Comparison of ENCODE assay signal across 21 cellular contexts in the genomic region with DNA sequence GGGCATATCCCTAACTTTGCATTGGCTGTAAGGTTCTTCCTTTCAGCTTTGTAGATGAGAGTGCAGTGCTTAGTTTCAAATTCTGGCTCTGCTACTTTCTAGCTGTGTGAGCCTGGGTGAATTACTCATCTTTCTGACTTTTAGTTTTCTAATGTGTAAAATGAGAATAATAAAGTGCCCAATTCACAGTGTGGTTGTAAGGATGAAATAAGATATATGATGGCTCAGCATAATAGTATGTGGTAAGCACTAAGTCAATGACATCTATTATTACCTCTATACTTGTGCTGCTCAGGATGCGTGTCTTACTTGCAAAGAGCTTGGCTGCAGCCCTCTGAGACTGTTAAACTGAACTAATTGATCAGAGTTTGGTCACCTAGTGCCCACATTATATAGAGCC. TPM values are rescaled to one million over a fixed set of nuclear protein-coding genes. Genes with fewer than 3 reads are reported as not detected.
A peak's percentile ranks its signal among the peaks of the same experiment; 100 is the strongest.
DNase-seq lines count a peak whose midpoint lies in the region; ATAC-seq, FAIRE-seq and TF ChIP-seq lines count a peak whose summit lies in the region.
"Had no signal": no experiment of that assay in that cellular context is flagged by ENCODE, and none has a peak within 500 bp of the region (broad histone marks: within the 10 kb centered on the region; RNA-seq: fewer than 3 reads in every experiment).

No MANE protein-coding gene starts in this region.

- H4K5ac ChIP-seq in IMR-90 (ENCODE audit: low read depth, low read length) = no peak overlapping the region

- H3K9me1 ChIP-seq in IMR-90 (ENCODE audit: insufficient read depth, low read length) = no peaks in the 10 kb centered on the region

- H2BK120ac ChIP-seq in IMR-90 (ENCODE audit: low read depth, low read length) = no peak overlapping the region

- H3K79me2 ChIP-seq in HepG2 (ENCODE audit: insufficient read depth, low read length) = no peaks in the 10 kb centered on the region

- no peak overlapping the region for H2BK5ac ChIP-seq in IMR-90 (ENCODE audit: low read depth, low read length, poor library complexity, severe bottlenecking)

- H3K27ac ChIP-seq in IMR-90 (ENCODE audit: insufficient read depth, low read length) (no peak overlapping the region), HepG2 (ENCODE audit: extremely low read length, insufficient read depth, low read length) (no peak overlapping the region)
- H3K27ac ChIP-seq: BLaER1 treated with 17β-estradiol and CSF1 and Interleukin-3, amounts not matched to agents 10 nM and 100 nM had no signal

- no peak overlapping the region for H2AK5ac ChIP-seq in IMR-90 (ENCODE audit: low read depth, low read length)

- H2AFZ ChIP-seq in IMR-90 (replicated peaks; ENCODE audit: low read length, poor library complexity) (no peak overlapping the region), HepG2 (ENCODE audit: low read length) (no peak overlapping the region)

- WGBS in IMR-90 (ENCODE audit: extremely low coverage in 2 of 2, insufficient read length in 1 of 2), 2 experiments = 20% methylated on average over 1 of the region's 1 CpG; no CpG with 5 or more reads in 1 of the 2 experiments
- 11% methylated on average over 1 of the region's 1 CpG for WGBS in HepG2 (ENCODE audit: low lambda C conversion rate)

- no peak overlapping the region for H4K91ac ChIP-seq in IMR-90 (ENCODE audit: insufficient read depth, low read depth, low read length)

- H2BK20ac ChIP-seq in IMR-90 (ENCODE audit: low read depth, low read length) = no peak overlapping the region

- peaks cover 9% of the 10 kb centered on the region for H3K27me3 Mint-ChIP-seq in T-helper 2 cell treated with Interferon-gamma antibody and Interleukin-4, amounts not matched to agents 5 μg/mL and 100 μg/mL, for 36 hours (ENCODE audit: low read depth)

- no peak overlapping the region for H3K9ac ChIP-seq in IMR-90 (ENCODE audit: low read depth, low read length)
- no peak overlapping the region for H3K9ac ChIP-seq in HepG2 (ENCODE audit: insufficient read depth, low read depth, low read length)
- H3K9ac ChIP-seq: BLaER1 treated with 17β-estradiol and CSF1 and Interleukin-3, amounts not matched to agents 10 nM and 100 nM had no signal

- H3K14ac ChIP-seq in IMR-90 (replicated peaks; ENCODE audit: low read depth, low read length) = no peak overlapping the region

- H3K23ac ChIP-seq in IMR-90 (ENCODE audit: low read depth, low read length) = no peak overlapping the region

- FAIRE-seq in bronchial epithelial cell (lab: Jason Lieb, UNC) (no peak), HepG2 (lab: Jason Lieb, UNC) (no peak)
- FAIRE-seq: GM18507, H1 had no signal

- ATAC-seq in IMR-90 (ENCODE audit: low read depth) (no peak), HepG2 (no peak), sciatic nerve (no peak)
- ATAC-seq: PC-3 had no signal

- POLR2A ChIA-PET in IMR-90 (lab: Charles Lee; ENCODE audit: unreplicated experiment) (no interaction called here), HepG2 (lab: Yijun Ruan, JAX) (no interaction called here)

- no peak overlapping the region for H3K27ac Mint-ChIP-seq in T-helper 2 cell treated with Interferon-gamma antibody and Interleukin-4, amounts not matched to agents 5 μg/mL and 100 μg/mL, for 36 hours
- H3K27ac Mint-ChIP-seq: CD4-positive, alpha-beta memory T cell had no signal

- H3K27me3 ChIP-seq in IMR-90 (ENCODE audit: control insufficient read depth, insufficient read depth, low read length) = no peaks in the 10 kb centered on the region
- no peaks in the 10 kb centered on the region for H3K27me3 ChIP-seq in bronchial epithelial cell (ENCODE audit: control insufficient read depth, insufficient read depth, low read length)
- H3K27me3 ChIP-seq in HepG2 (ENCODE audit: control insufficient read depth in 1 of 2, insufficient read depth in 2 of 2, low read length in 2 of 2) = no peaks in the 10 kb centered on the region
- H3K27me3 ChIP-seq: BLaER1 treated with 17β-estradiol and CSF1 and Interleukin-3, amounts not matched to agents 10 nM and 100 nM had no signal

- CTCF ChIA-PET in IMR-90 (lab: Yijun Ruan, JAX) = no interaction called here
- CTCF ChIA-PET in HepG2 (lab: Yijun Ruan, JAX; ENCODE audit: low intra/inter-chr PET ratio, low total read pairs) = no interaction called here

- H3K9me3 ChIP-seq in IMR-90 (ENCODE audit: control insufficient read depth, insufficient read depth, low read length) (no peaks in the 10 kb centered on the region), HepG2 (ENCODE audit: low read length) (no peaks in the 10 kb centered on the region)
- H3K9me3 ChIP-seq: BLaER1 treated with 17β-estradiol and CSF1 and Interleukin-3, amounts not matched to agents 10 nM and 100 nM had no signal

- no peak for DNase-seq in IMR-90
- peak; percentile 12 for DNase-seq in bronchial epithelial cell (ENCODE audit: low read depth)
- DNase-seq in HepG2 (ENCODE audit: low spot score) = no peak
- no peak for DNase-seq in stimulated activated CD4-positive, alpha-beta T cell treated with anti-CD3 and anti-CD28 coated beads, Interleukin-2, amount 100 ng/mL, for 48 hours
- DNase-seq in sciatic nerve (ENCODE audit: low spot score) = no peak
- DNase-seq in T-helper 2 cell treated with Interferon-gamma antibody and Interleukin-4, amounts not matched to agents 5 μg/mL and 100 μg/mL, for 36 hours (ENCODE audit: low spot score) = no peak
- no peak for DNase-seq in activated CD4-positive, CD25-positive, alpha-beta regulatory T cell (lab: John Stamatoyannopoulos, UW)
- DNase-seq: ACHN; CD4-positive, alpha-beta memory T cell; DND-41; KBM-7; NCI-H1105 treated with DMSO at 0.1 percent for 48 hours; NCI-H1694; NCI-H2081; NCI-H446 treated with DMSO at 0.1 percent for 48 hours; NCI-H526 treated with DMSO at 0.1 percent for 48 hours; PC-3; Right ventricle myocardium superior had no signal

- H3K56ac ChIP-seq in IMR-90 (ENCODE audit: extremely low read depth, insufficient read depth, low read length) = no peak overlapping the region

- no peaks in the 10 kb centered on the region for H3K36me3 Mint-ChIP-seq in T-helper 2 cell treated with Interferon-gamma antibody and Interleukin-4, amounts not matched to agents 5 μg/mL and 100 μg/mL, for 36 hours (ENCODE audit: low read depth)
- H3K36me3 Mint-ChIP-seq: CD4-positive, alpha-beta memory T cell had no signal

- TF ChIP-seq CTCF in IMR-90 (conservative IDR thresholded peaks at IDR 0.05; ENCODE audit: low read depth, low read length) (no peak), bronchial epithelial cell (IDR thresholded peaks at IDR 0.05; ENCODE audit: insufficient read depth, low read length, severe bottlenecking) (no peak), HepG2 (CRISPR knock-in tag; IDR thresholded peaks at IDR 0.05) (no peak)

- H3K9me3 Mint-ChIP-seq in T-helper 2 cell treated with Interferon-gamma antibody and Interleukin-4, amounts not matched to agents 5 μg/mL and 100 μg/mL, for 36 hours = no peaks in the 10 kb centered on the region
- H3K9me3 Mint-ChIP-seq: CD4-positive, alpha-beta memory T cell had no signal

- H3K79me1 ChIP-seq in IMR-90 (ENCODE audit: low read depth in 1 of 2, low read length in 2 of 2) = no peaks in the 10 kb centered on the region

- H4K20me1 ChIP-seq in IMR-90 (ENCODE audit: insufficient read depth, low read length) (no peaks in the 10 kb centered on the region), HepG2 (ENCODE audit: insufficient read depth, low read length) (no peaks in the 10 kb centered on the region)
- H4K20me1 ChIP-seq: BLaER1 treated with 17β-estradiol and CSF1 and Interleukin-3, amounts not matched to agents 10 nM and 100 nM had no signal

- H3K4me3 ChIP-seq in IMR-90 (ENCODE audit: insufficient read depth, low read depth, low read length) = no peak overlapping the region
- H3K4me3 ChIP-seq in bronchial epithelial cell (ENCODE audit: low read depth, low read length) = no peak overlapping the region
- H3K4me3 ChIP-seq in HepG2 (replicated peaks in 1 of 3; ENCODE audit: insufficient read depth in 1 of 3, low read depth in 2 of 3, low read length in 3 of 3) = no peak overlapping the region
- H3K4me3 ChIP-seq: BLaER1 treated with 17β-estradiol and CSF1 and Interleukin-3, amounts not matched to agents 10 nM and 100 nM had no signal

- intact Hi-C loops in IMR-90 (cut with micrococcal nuclease) = no loop called here
- intact Hi-C loops in HepG2 (cut with micrococcal nuclease; ENCODE audit: unreplicated experiment) = no loop called here
- intact Hi-C loops in sciatic nerve (cut with DNase I) = no loop called here

- H3K36me3 ChIP-seq in IMR-90 (ENCODE audit: control insufficient read depth, insufficient read depth, low read length) (no peaks in the 10 kb centered on the region), bronchial epithelial cell (ENCODE audit: control insufficient read depth, insufficient read depth, low read length) (no peaks in the 10 kb centered on the region), HepG2 (replicated peaks in 1 of 2; ENCODE audit: control insufficient read depth in 1 of 2, insufficient read depth in 2 of 2, low read length in 2 of 2) (no peaks in the 10 kb centered on the region)
- H3K36me3 ChIP-seq: BLaER1 treated with 17β-estradiol and CSF1 and Interleukin-3, amounts not matched to agents 10 nM and 100 nM had no signal

- H2AK9ac ChIP-seq in IMR-90 (replicated peaks; ENCODE audit: low read depth, low read length, poor library complexity) = no peak overlapping the region

- BruUV-seq in IMR-90 (replicated peaks; lab: Mats Ljungman, UMichigan) = no TSS peak
- BruUV-seq in HepG2 (replicated peaks; lab: Mats Ljungman, UMichigan) = no TSS peak

- no peak overlapping the region for H3K18ac ChIP-seq in IMR-90 (ENCODE audit: low read depth, low read length)

- H3K4me2 ChIP-seq in IMR-90 (ENCODE audit: low read depth, low read length) (no peak overlapping the region), HepG2 (ENCODE audit: low read depth, low read length) (no peak overlapping the region)
- H3K4me2 ChIP-seq: BLaER1 treated with 17β-estradiol and CSF1 and Interleukin-3, amounts not matched to agents 10 nM and 100 nM had no signal

- H3K4me1 Mint-ChIP-seq in T-helper 2 cell treated with Interferon-gamma antibody and Interleukin-4, amounts not matched to agents 5 μg/mL and 100 μg/mL, for 36 hours (ENCODE audit: low read depth) = no peaks in the 10 kb centered on the region
- H3K4me1 Mint-ChIP-seq: CD4-positive, alpha-beta memory T cell had no signal

- H3K4ac ChIP-seq in IMR-90 (ENCODE audit: low read depth, low read length) = no peak overlapping the region

- TF ChIP-seq RAD21 in IMR-90 (IDR thresholded peaks at IDR 0.05; ENCODE audit: low read length) (no peak), HepG2 (CRISPR knock-in tag; IDR thresholded peaks at IDR 0.05) (no peak)

- TF ChIP-seq POLR2A in IMR-90 (IDR thresholded peaks at IDR 0.05; ENCODE audit: low read depth, low read length) (no peak), HepG2 (IDR thresholded peaks at IDR 0.05; ENCODE audit: insufficient read depth in 1 of 2, low read depth in 2 of 2, low read length in 2 of 2) (no peak)

- H4K8ac ChIP-seq in IMR-90 (ENCODE audit: low read depth in 2 of 2, low read length in 2 of 2) = no peak overlapping the region

- dilution Hi-C loops in IMR-90 (cut with HindIII; ENCODE audit: low sequenced_read_pairs, unreplicated experiment) = no loop called here

- H3K4me3 Mint-ChIP-seq in T-helper 2 cell treated with Interferon-gamma antibody and Interleukin-4, amounts not matched to agents 5 μg/mL and 100 μg/mL, for 36 hours = no peak overlapping the region
- H3K4me3 Mint-ChIP-seq: CD4-positive, alpha-beta memory T cell had no signal

- in situ Hi-C loops in IMR-90 (cut with MboI; ENCODE audit: low sequenced_read_pairs) = no loop called here
- in situ Hi-C loops in HepG2 (cut with HindIII; ENCODE audit: extremely low pct_ligation_motif_present, low pct_unique_long_range_greater_than_20kb) = no loop called here

- H3K4me1 ChIP-seq in IMR-90 (ENCODE audit: control insufficient read depth, insufficient read depth, low read length) (no peaks in the 10 kb centered on the region), HepG2 (ENCODE audit: insufficient read depth, low read length) (no peaks in the 10 kb centered on the region)
- H3K4me1 ChIP-seq: BLaER1 treated with 17β-estradiol and CSF1 and Interleukin-3, amounts not matched to agents 10 nM and 100 nM had no signal

- no peak overlapping the region for H2BK15ac ChIP-seq in IMR-90 (ENCODE audit: low read depth, low read length)

- no peak for TF ChIP-seq EP300 in HepG2 (IDR thresholded peaks at IDR 0.05; ENCODE audit: low read depth in 2 of 2, low read length in 2 of 2)
- TF ChIP-seq EP300 in HepG2 (CRISPR knock-in tag; IDR thresholded peaks at IDR 0.05; ENCODE audit: borderline replicate concordance) = no peak

RNA-seq across cellular contexts. Expression of a gene that starts 30.6 kb away (rescaled TPM):
- total RNA-seq in IMR-90 (2012; rRNA removed) = not detected in 2 replicates
- not detected in 2 replicates for polyA plus RNA-seq in IMR-90 (2012; rRNA removed)
- polyA plus RNA-seq in IMR-90 (2012; cell fraction: cytosol; rRNA removed) = not detected in 2 replicates
- not detected in 2 replicates for polyA plus RNA-seq in IMR-90 (2012; cell fraction: nucleus; rRNA removed; ENCODE audit: low replicate concordance)
- not detected in 2 replicates for total RNA-seq in bronchial epithelial cell
- 6.0 and 10.2 TPM in 2 replicates for total RNA-seq in HepG2 (2016; rRNA removed; fragmentation: Illumina TruSeq; extraction: Trizol)
- total RNA-seq in HepG2 (2016; cell fraction: cytosol; rRNA removed; fragmentation: Illumina TruSeq; extraction: Trizol; ENCODE audit: low read depth) = 3.0 and 4.4 TPM in 2 replicates
- total RNA-seq in HepG2 (2016; cell fraction: insoluble cytoplasmic fraction; rRNA removed; fragmentation: Illumina TruSeq; extraction: Trizol) = 7.5 and 9.8 TPM in 2 replicates
- total RNA-seq in HepG2 (2016; cell fraction: membrane; rRNA removed; fragmentation: Illumina TruSeq; extraction: Trizol) = 5.9 and 6.0 TPM in 2 replicates
- total RNA-seq in HepG2 (2016; cell fraction: nucleus; rRNA removed; fragmentation: Illumina TruSeq; extraction: Trizol) = 5.5 and 6.7 TPM in 2 replicates
- polyA plus RNA-seq in HepG2 (2011; rRNA removed) = 0.86 and 1.4 TPM in 2 replicates
- 0.40 and 0.90 TPM in 2 replicates for polyA plus RNA-seq in HepG2 (2011; cell fraction: cytosol; rRNA removed)
- polyA plus RNA-seq in HepG2 (2011; cell fraction: nucleus; rRNA removed) = 0.51 and 1.2 TPM in 2 replicates
- 0.34 and 0.75 TPM in 2 replicates for polyA plus RNA-seq in HepG2 (2012)
- polyA plus RNA-seq in HepG2 (2016; cell fraction: cytosol; fragmentation: Illumina TruSeq; extraction: Trizol; ENCODE audit: low read depth) = 1.9 and 2.0 TPM in 2 replicates
- polyA plus RNA-seq in HepG2 (2016; cell fraction: insoluble cytoplasmic fraction; fragmentation: Illumina TruSeq; extraction: Trizol; ENCODE audit: low read depth) = 8.9 and 10.3 TPM in 2 replicates
- polyA plus RNA-seq in HepG2 (2016; cell fraction: membrane; fragmentation: Illumina TruSeq; extraction: Trizol; ENCODE audit: low read depth) = 3.3 and 4.1 TPM in 2 replicates
- polyA plus RNA-seq in HepG2 (2016; cell fraction: nucleus; fragmentation: Illumina TruSeq; extraction: Trizol; ENCODE audit: insufficient read depth, low read depth) = 5.1 and 6.3 TPM in 2 replicates
- polyA minus RNA-seq in HepG2 (2011; rRNA and poly(A)+ RNA removed; ENCODE audit: low replicate concordance) = 1.4 and 2.0 TPM in 2 replicates
- polyA minus RNA-seq in HepG2 (2011; cell fraction: cytosol; rRNA and poly(A)+ RNA removed) = 1.5 TPM in 1 of 2 replicates, not detected in the other
- polyA minus RNA-seq in HepG2 (2011; cell fraction: nucleus; rRNA and poly(A)+ RNA removed) = 2.2 and 3.7 TPM in 2 replicates
- total RNA-seq in sciatic nerve = 8.3 TPM
- total RNA-seq: CD4-positive, alpha-beta memory T cell; PC-3 had no signal
- polyA plus RNA-seq: CD4-positive, alpha-beta memory T cell had no signal
